In genomic region chr10:71643904-71644303, GRCh38 we compare ENCODE assay signal across 27 cellular contexts.
DNase-seq lines count a peak whose midpoint lies in the region; ATAC-seq and TF ChIP-seq lines count a peak whose summit lies in the region.
"Had no signal": no experiment of that assay in that cellular context is flagged by ENCODE, and none has a peak within 500 bp of the region (broad histone marks: within the 10 kb centered on the region; RNA-seq: fewer than 3 reads in every experiment).

No MANE protein-coding gene starts in this region.

- H3K4me1 ChIP-seq in endodermal cell (ENCODE audit: control insufficient read depth, insufficient read depth, low read length) (peaks cover 17% of the 10 kb centered on the region), smooth muscle cell (ENCODE audit: low read depth) (peaks cover 6% of the 10 kb centered on the region), gastroesophageal sphincter (peaks cover 0 to 19% (median 0%) of the 10 kb centered on the region in 3 donors)

- CTCF ChIA-PET in activated CD4-positive, alpha-beta T cell treated with anti-CD3 and anti-CD28 coated beads, Interleukin-2, amount 10 ng/mL, durations not matched to agents 7 days and 5 days (lab: Charles Lee), result interaction anchor here (0.5 kb wide), 1 partner anchor 1405 kb away, joined by 4 read pairs; no protein-coding TSS in a partner anchor

- 85 to 100% methylated on average over 1 to 6 of the region's 6 CpGs for WGBS in endodermal cell (ENCODE audit: insufficient coverage in 1 of 2, insufficient read length in 1 of 2), 2 experiments
- WGBS in smooth muscle cell (ENCODE audit: low lambda C conversion rate), result 85% methylated on average over 6 of the region's 6 CpGs
- no CpG with 5 or more reads among the region's 6 CpGs for WGBS in gastroesophageal sphincter (ENCODE audit: low coverage in 1 of 2), 2 donors

- H3K27me3 ChIP-seq in endodermal cell (ENCODE audit: control insufficient read depth, insufficient read depth, low read length, poor library complexity, severe bottlenecking) (no peaks in the 10 kb centered on the region), smooth muscle cell (ENCODE audit: low read depth) (no peaks in the 10 kb centered on the region), gastroesophageal sphincter (no peaks in the 10 kb centered on the region)
- H3K27me3 ChIP-seq: colonic mucosa had no signal

- DNase-seq in endodermal cell, result no peak
- no peak for DNase-seq in smooth muscle cell (lab: John Stamatoyannopoulos, UW; ENCODE audit: unreplicated experiment)
- no peak for DNase-seq in activated CD4-positive, alpha-beta T cell treated with anti-CD3 and anti-CD28 coated beads, Interleukin-2, amount 10 ng/mL, durations not matched to agents 7 days and 5 days
- DNase-seq: activated CD4-positive, alpha-beta T cell treated with anti-CD3 and anti-CD28 coated beads, Interleukin-2, amount 10 ng/mL, durations not matched to agents 24 days and 14 days; anterior cingulate cortex; CD8-positive, alpha-beta T cell; colonic mucosa; esophagus squamous epithelium; GM23248; HFFc6; hippocampal formation; immature natural killer cell; Kasumi-1; left ventricle myocardium superior; midbrain; MV-4-11; naive thymus-derived CD8-positive, alpha-beta T cell; NCI-H1694 treated with DMSO at 0.1 percent for 48 hours; SK-N-SH had no signal

- H4K20me1 ChIP-seq in smooth muscle cell (ENCODE audit: low read depth), result no peaks in the 10 kb centered on the region

- TF ChIP-seq EP300 in gastroesophageal sphincter (IDR thresholded peaks at IDR 0.05), result no peak

- no peak overlapping the region for H3K4me2 ChIP-seq in smooth muscle cell
- H3K4me2 ChIP-seq: SK-N-SH had no signal

- H3K4me3 ChIP-seq in endodermal cell (ENCODE audit: low read length) (no peak overlapping the region), smooth muscle cell (no peak overlapping the region), gastroesophageal sphincter (no peak overlapping the region)
- H3K4me3 ChIP-seq: colonic mucosa, esophagus squamous epithelium, GM23248, thoracic aorta had no signal

- H3K27ac Mint-ChIP-seq in endodermal cell, result no peak overlapping the region
- no peak overlapping the region for H3K27ac Mint-ChIP-seq in activated CD4-positive, alpha-beta T cell treated with anti-CD3 and anti-CD28 coated beads, Interleukin-2, amount 10 ng/mL, durations not matched to agents 7 days and 5 days
- H3K27ac Mint-ChIP-seq: activated CD4-positive, alpha-beta T cell treated with anti-CD3 and anti-CD28 coated beads, Interleukin-2, amount 10 ng/mL, durations not matched to agents 24 days and 14 days; activated naive CD4-positive, alpha-beta T cell treated with anti-CD3 and anti-CD28 coated beads, Interleukin-2, amount 50 U/mL, for 24 hours; activated T-helper 1 cell treated with anti-CD3 and anti-CD28 coated beads, Interleukin-12 subunit alpha, Interleukin-12 subunit beta, Interleukin-2, Interleukin-4 antibody, amounts not matched to agents 30 ng/mL and 10 ng/mL and 1 ng/mL, durations not matched to agents 14 hours and 24 hours and 36 hours; CD8-positive, alpha-beta T cell; HFFc6; immature natural killer cell had no signal

- no peaks in the 10 kb centered on the region for H3K36me3 Mint-ChIP-seq in endodermal cell (ENCODE audit: low read depth)
- H3K36me3 Mint-ChIP-seq in activated CD4-positive, alpha-beta T cell treated with anti-CD3 and anti-CD28 coated beads, Interleukin-2, amount 10 ng/mL, durations not matched to agents 7 days and 5 days (ENCODE audit: low read depth), result no peaks in the 10 kb centered on the region
- H3K36me3 Mint-ChIP-seq: activated naive CD4-positive, alpha-beta T cell treated with anti-CD3 and anti-CD28 coated beads, Interleukin-2, amount 50 U/mL, for 24 hours; CD8-positive, alpha-beta T cell; immature natural killer cell; naive thymus-derived CD8-positive, alpha-beta T cell had no signal

- POLR2A ChIA-PET in activated CD4-positive, alpha-beta T cell treated with anti-CD3 and anti-CD28 coated beads, Interleukin-2, amount 10 ng/mL, durations not matched to agents 7 days and 5 days (lab: Charles Lee), result no interaction called here

- H3K9me3 Mint-ChIP-seq in endodermal cell, result no peaks in the 10 kb centered on the region
- H3K9me3 Mint-ChIP-seq in activated CD4-positive, alpha-beta T cell treated with anti-CD3 and anti-CD28 coated beads, Interleukin-2, amount 10 ng/mL, durations not matched to agents 7 days and 5 days, result no peaks in the 10 kb centered on the region
- H3K9me3 Mint-ChIP-seq: activated CD4-positive, alpha-beta T cell treated with anti-CD3 and anti-CD28 coated beads, Interleukin-2, amount 10 ng/mL, durations not matched to agents 24 days and 14 days; activated naive CD4-positive, alpha-beta T cell treated with anti-CD3 and anti-CD28 coated beads, Interleukin-2, amount 50 U/mL, for 24 hours; activated T-helper 1 cell treated with anti-CD3 and anti-CD28 coated beads, Interleukin-12 subunit alpha, Interleukin-12 subunit beta, Interleukin-2, Interleukin-4 antibody, amounts not matched to agents 30 ng/mL and 10 ng/mL and 1 ng/mL, durations not matched to agents 14 hours and 24 hours and 36 hours; CD8-positive, alpha-beta T cell; HFFc6; immature natural killer cell; naive thymus-derived CD8-positive, alpha-beta T cell had no signal

- H3K36me3 ChIP-seq in endodermal cell (ENCODE audit: control insufficient read depth, insufficient read depth, low read length), result no peaks in the 10 kb centered on the region
- no peaks in the 10 kb centered on the region for H3K36me3 ChIP-seq in smooth muscle cell (ENCODE audit: low read depth)
- no peaks in the 10 kb centered on the region for H3K36me3 ChIP-seq in gastroesophageal sphincter
- H3K36me3 ChIP-seq: colonic mucosa, esophagus squamous epithelium, thoracic aorta had no signal

- peaks cover 3% of the 10 kb centered on the region for H3K27me3 Mint-ChIP-seq in endodermal cell (ENCODE audit: insufficient read depth)
- H3K27me3 Mint-ChIP-seq in activated CD4-positive, alpha-beta T cell treated with anti-CD3 and anti-CD28 coated beads, Interleukin-2, amount 10 ng/mL, durations not matched to agents 7 days and 5 days, result no peaks in the 10 kb centered on the region
- H3K27me3 Mint-ChIP-seq: activated naive CD4-positive, alpha-beta T cell treated with anti-CD3 and anti-CD28 coated beads, Interleukin-2, amount 50 U/mL, for 24 hours; naive thymus-derived CD8-positive, alpha-beta T cell had no signal

- H3K27ac ChIP-seq in endodermal cell (ENCODE audit: low read depth, low read length), result no peak overlapping the region
- no peak overlapping the region for H3K27ac ChIP-seq in smooth muscle cell (ENCODE audit: low read depth)
- H3K27ac ChIP-seq in gastroesophageal sphincter, result no peak overlapping the region
- H3K27ac ChIP-seq: colonic mucosa, esophagus squamous epithelium, GM23248, thoracic aorta, VCaP had no signal

- ATAC-seq in HG02610 (IDR thresholded peaks at IDR 0.05; ENCODE audit: unreplicated experiment) (peak; percentile 4), GM19395 (IDR thresholded peaks at IDR 0.05; ENCODE audit: unreplicated experiment) (no peak), gastroesophageal sphincter (no peak)
- ATAC-seq: CD8-positive, alpha-beta T cell; left ventricle myocardium superior; naive thymus-derived CD8-positive, alpha-beta T cell had no signal

- no peak overlapping the region for H2AFZ ChIP-seq in smooth muscle cell (ENCODE audit: low read depth)
- H2AFZ ChIP-seq: GM23248 had no signal

- H3K4me1 Mint-ChIP-seq in endodermal cell, result peaks cover 38% of the 10 kb centered on the region
- no peaks in the 10 kb centered on the region for H3K4me1 Mint-ChIP-seq in activated CD4-positive, alpha-beta T cell treated with anti-CD3 and anti-CD28 coated beads, Interleukin-2, amount 10 ng/mL, durations not matched to agents 7 days and 5 days
- H3K4me1 Mint-ChIP-seq: activated CD4-positive, alpha-beta T cell treated with anti-CD3 and anti-CD28 coated beads, Interleukin-2, amount 10 ng/mL, durations not matched to agents 24 days and 14 days; activated naive CD4-positive, alpha-beta T cell treated with anti-CD3 and anti-CD28 coated beads, Interleukin-2, amount 50 U/mL, for 24 hours; immature natural killer cell; naive thymus-derived CD8-positive, alpha-beta T cell had no signal

- TF ChIP-seq POLR2A in gastroesophageal sphincter (IDR thresholded peaks at IDR 0.05), result no peak

- TF ChIP-seq CTCF in GM12873 (IDR thresholded peaks at IDR 0.05; ENCODE audit: insufficient read depth, low read depth, low read length, missing control alignments) (peak; percentile 16), endodermal cell (conservative IDR thresholded peaks at IDR 0.05) (peak; percentile 25), smooth muscle cell (IDR thresholded peaks at IDR 0.05; ENCODE audit: borderline replicate concordance, insufficient read depth, poor library complexity, severe bottlenecking) (no peak), gastroesophageal sphincter (IDR thresholded peaks at IDR 0.05) (no peak)

- no peak overlapping the region for H3K9ac ChIP-seq in endodermal cell (ENCODE audit: extremely low read depth, low read length, poor library complexity, severe bottlenecking)
- H3K9ac ChIP-seq in smooth muscle cell (ENCODE audit: low read depth), result no peak overlapping the region
- H3K9ac ChIP-seq: GM23248, SK-N-SH had no signal

- no peaks in the 10 kb centered on the region for H3F3A ChIP-seq in smooth muscle cell (ENCODE audit: low read depth)

- H3K9me3 ChIP-seq in endodermal cell (ENCODE audit: control insufficient read depth, low read length) (no peaks in the 10 kb centered on the region), smooth muscle cell (replicated peaks; ENCODE audit: low read depth) (no peaks in the 10 kb centered on the region), gastroesophageal sphincter (no peaks in the 10 kb centered on the region)
- H3K9me3 ChIP-seq: colonic mucosa, esophagus squamous epithelium, SK-N-SH, thoracic aorta had no signal

- no peaks in the 10 kb centered on the region for H3K79me2 ChIP-seq in smooth muscle cell (ENCODE audit: low read depth)

- H3K4me3 Mint-ChIP-seq in endodermal cell, result no peak overlapping the region
- no peak overlapping the region for H3K4me3 Mint-ChIP-seq in activated CD4-positive, alpha-beta T cell treated with anti-CD3 and anti-CD28 coated beads, Interleukin-2, amount 10 ng/mL, durations not matched to agents 7 days and 5 days
- H3K4me3 Mint-ChIP-seq: activated CD4-positive, alpha-beta T cell treated with anti-CD3 and anti-CD28 coated beads, Interleukin-2, amount 10 ng/mL, durations not matched to agents 24 days and 14 days; activated naive CD4-positive, alpha-beta T cell treated with anti-CD3 and anti-CD28 coated beads, Interleukin-2, amount 50 U/mL, for 24 hours; activated T-helper 1 cell treated with anti-CD3 and anti-CD28 coated beads, Interleukin-12 subunit alpha, Interleukin-12 subunit beta, Interleukin-2, Interleukin-4 antibody, amounts not matched to agents 30 ng/mL and 10 ng/mL and 1 ng/mL, durations not matched to agents 14 hours and 24 hours and 36 hours; CD8-positive, alpha-beta T cell; HFFc6; immature natural killer cell; naive thymus-derived CD8-positive, alpha-beta T cell had no signal

Comparison
In these comparisons a context has a peak if more than half of its experiments do, and no peak if none do; other contexts are left out.
1. CTCF ChIP-seq: peak in GM12873 (single experiment) and endodermal cell (single experiment); none in smooth muscle cell (single experiment) and gastroesophageal sphincter (0 of 4).